ENCODE assay signal across 1 cellular context in genomic region chr4:38109370-38109769, GRCh38.
TF ChIP-seq lines count a peak whose summit lies in the region.

No MANE protein-coding gene starts in this region.

TF ChIP-seq in GM23338, 12 proteins besides CTCF, POLR2A, EP300 and RAD21 (continued from another document):
- TF ChIP-seq, protein P1, sequence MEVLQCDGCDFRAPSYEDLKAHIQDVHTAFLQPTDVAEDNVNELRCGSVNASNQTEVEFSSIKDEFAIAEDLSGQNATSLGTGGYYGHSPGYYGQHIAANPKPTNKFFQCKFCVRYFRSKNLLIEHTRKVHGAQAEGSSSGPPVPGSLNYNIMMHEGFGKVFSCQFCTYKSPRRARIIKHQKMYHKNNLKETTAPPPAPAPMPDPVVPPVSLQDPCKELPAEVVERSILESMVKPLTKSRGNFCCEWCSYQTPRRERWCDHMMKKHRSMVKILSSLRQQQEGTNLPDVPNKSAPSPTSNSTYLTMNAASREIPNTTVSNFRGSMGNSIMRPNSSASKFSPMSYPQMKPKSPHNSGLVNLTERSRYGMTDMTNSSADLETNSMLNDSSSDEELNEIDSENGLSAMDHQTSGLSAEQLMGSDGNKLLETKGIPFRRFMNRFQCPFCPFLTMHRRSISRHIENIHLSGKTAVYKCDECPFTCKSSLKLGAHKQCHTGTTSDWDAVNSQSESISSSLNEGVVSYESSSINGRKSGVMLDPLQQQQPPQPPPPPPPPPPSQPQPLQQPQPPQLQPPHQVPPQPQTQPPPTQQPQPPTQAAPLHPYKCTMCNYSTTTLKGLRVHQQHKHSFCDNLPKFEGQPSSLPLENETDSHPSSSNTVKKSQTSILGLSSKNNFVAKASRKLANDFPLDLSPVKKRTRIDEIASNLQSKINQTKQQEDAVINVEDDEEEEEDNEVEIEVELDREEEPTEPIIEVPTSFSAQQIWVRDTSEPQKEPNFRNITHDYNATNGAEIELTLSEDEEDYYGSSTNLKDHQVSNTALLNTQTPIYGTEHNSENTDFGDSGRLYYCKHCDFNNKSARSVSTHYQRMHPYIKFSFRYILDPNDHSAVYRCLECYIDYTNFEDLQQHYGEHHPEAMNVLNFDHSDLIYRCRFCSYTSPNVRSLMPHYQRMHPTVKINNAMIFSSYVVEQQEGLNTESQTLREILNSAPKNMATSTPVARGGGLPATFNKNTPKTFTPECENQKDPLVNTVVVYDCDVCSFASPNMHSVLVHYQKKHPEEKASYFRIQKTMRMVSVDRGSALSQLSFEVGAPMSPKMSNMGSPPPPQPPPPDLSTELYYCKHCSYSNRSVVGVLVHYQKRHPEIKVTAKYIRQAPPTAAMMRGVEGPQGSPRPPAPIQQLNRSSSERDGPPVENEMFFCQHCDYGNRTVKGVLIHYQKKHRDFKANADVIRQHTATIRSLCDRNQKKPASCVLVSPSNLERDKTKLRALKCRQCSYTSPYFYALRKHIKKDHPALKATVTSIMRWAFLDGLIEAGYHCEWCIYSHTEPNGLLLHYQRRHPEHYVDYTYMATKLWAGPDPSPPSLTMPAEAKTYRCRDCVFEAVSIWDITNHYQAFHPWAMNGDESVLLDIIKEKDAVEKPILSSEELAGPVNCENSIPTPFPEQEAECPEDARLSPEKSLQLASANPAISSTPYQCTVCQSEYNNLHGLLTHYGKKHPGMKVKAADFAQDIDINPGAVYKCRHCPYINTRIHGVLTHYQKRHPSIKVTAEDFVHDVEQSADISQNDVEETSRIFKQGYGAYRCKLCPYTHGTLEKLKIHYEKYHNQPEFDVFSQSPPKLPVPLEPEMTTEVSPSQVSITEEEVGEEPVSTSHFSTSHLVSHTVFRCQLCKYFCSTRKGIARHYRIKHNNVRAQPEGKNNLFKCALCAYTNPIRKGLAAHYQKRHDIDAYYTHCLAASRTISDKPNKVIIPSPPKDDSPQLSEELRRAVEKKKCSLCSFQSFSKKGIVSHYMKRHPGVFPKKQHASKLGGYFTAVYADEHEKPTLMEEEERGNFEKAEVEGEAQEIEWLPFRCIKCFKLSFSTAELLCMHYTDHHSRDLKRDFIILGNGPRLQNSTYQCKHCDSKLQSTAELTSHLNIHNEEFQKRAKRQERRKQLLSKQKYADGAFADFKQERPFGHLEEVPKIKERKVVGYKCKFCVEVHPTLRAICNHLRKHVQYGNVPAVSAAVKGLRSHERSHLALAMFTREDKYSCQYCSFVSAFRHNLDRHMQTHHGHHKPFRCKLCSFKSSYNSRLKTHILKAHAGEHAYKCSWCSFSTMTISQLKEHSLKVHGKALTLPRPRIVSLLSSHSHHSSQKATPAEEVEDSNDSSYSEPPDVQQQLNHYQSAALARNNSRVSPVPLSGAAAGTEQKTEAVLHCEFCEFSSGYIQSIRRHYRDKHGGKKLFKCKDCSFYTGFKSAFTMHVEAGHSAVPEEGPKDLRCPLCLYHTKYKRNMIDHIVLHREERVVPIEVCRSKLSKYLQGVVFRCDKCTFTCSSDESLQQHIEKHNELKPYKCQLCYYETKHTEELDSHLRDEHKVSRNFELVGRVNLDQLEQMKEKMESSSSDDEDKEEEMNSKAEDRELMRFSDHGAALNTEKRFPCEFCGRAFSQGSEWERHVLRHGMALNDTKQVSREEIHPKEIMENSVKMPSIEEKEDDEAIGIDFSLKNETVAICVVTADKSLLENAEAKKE (CRISPR knock-in tag; IDR thresholded peaks at IDR 0.05), result no peak
- TF ChIP-seq EZH2phosphoT487 (IDR thresholded peaks at IDR 0.05; ENCODE audit: unreplicated experiment), result no peak
- TF ChIP-seq EZH2 (IDR thresholded peaks at IDR 0.05; ENCODE audit: low read depth, unreplicated experiment), result no peak
- no peak for TF ChIP-seq NANOG (IDR thresholded peaks at IDR 0.05; ENCODE audit: borderline replicate concordance)
- TF ChIP-seq, protein P2, sequence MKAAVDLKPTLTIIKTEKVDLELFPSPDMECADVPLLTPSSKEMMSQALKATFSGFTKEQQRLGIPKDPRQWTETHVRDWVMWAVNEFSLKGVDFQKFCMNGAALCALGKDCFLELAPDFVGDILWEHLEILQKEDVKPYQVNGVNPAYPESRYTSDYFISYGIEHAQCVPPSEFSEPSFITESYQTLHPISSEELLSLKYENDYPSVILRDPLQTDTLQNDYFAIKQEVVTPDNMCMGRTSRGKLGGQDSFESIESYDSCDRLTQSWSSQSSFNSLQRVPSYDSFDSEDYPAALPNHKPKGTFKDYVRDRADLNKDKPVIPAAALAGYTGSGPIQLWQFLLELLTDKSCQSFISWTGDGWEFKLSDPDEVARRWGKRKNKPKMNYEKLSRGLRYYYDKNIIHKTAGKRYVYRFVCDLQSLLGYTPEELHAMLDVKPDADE (IDR thresholded peaks at IDR 0.05), result no peak
- no peak for TF ChIP-seq POLR2AphosphoS5 (IDR thresholded peaks at IDR 0.05; ENCODE audit: low read depth)
- TF ChIP-seq ZNF331 (CRISPR knock-in tag; IDR thresholded peaks at IDR 0.05; ENCODE audit: low read depth), result no peak
- TF ChIP-seq ZNF114 (CRISPR knock-in tag; IDR thresholded peaks at IDR 0.05), result no peak
- TF ChIP-seq JUNB (IDR thresholded peaks at IDR 0.05; ENCODE audit: unreplicated experiment), result no peak
